32 cellular contexts compared by ENCODE assay signal in genomic region chr15:99492275-99492674, GRCh38.
"Had no signal": no experiment of that assay in that cellular context is flagged by ENCODE, and none has a peak within 500 bp of the region (broad histone marks: within the 10 kb centered on the region; RNA-seq: fewer than 3 reads in every experiment).

No MANE protein-coding gene starts in this region.

- ATAC-seq: activated CD8-positive, alpha-beta T cell treated with anti-CD3 and anti-CD28 coated beads for 36 hours; activated naive CD4-positive, alpha-beta T cell treated with anti-CD3 and anti-CD28 coated beads, Interleukin-2, amount 50 U/mL, for 72 hours; activated T-cell treated with anti-CD3 and anti-CD28 coated beads, Interleukin-2, amount 50 U/mL, for 4 hours; activated T-cell treated with anti-CD3 and anti-CD28 coated beads, Interleukin-2, amount 50 U/mL, for 72 hours; activated T-helper 17 cell treated with anti-CD3 and anti-CD28 coated beads, Interleukin-2, amount 50 U/mL, for 72 hours; body of pancreas had no signal

- DNase-seq: activated B cell treated with CpG ODN at 0.5 μM for 24 hours; activated CD4-positive, alpha-beta memory T cell treated with anti-CD3 and anti-CD28 coated beads for 36 hours; activated CD4-positive, alpha-beta T cell treated with anti-CD3 and anti-CD28 coated beads for 4 hours; activated CD4-positive, alpha-beta T cell treated with anti-CD3 and anti-CD28 coated beads, Interleukin-2, amount 10 ng/mL, durations not matched to agents 24 days and 14 days; activated CD4-positive, alpha-beta T cell treated with anti-CD3 and anti-CD28 coated beads, Interleukin-2, amount 50 U/mL, for 1 hour; activated CD4-positive, alpha-beta T cell treated with anti-CD3 and anti-CD28 coated beads, Interleukin-2, amount 50 U/mL, for 4 hours; activated CD4-positive, CD25-positive, alpha-beta regulatory T cell treated with anti-CD3 and anti-CD28 coated beads, Interleukin-2, amount 50 U/mL, for 72 hours; activated CD8-positive, alpha-beta memory T cell treated with anti-CD3 and anti-CD28 coated beads, Interleukin-2, amount 50 U/mL, for 4 hours; activated CD8-positive, alpha-beta T cell treated with anti-CD3 and anti-CD28 coated beads for 36 hours; activated effector memory CD4-positive, alpha-beta T cell treated with anti-CD3 and anti-CD28 coated beads, Interleukin-2, amount 50 U/mL, for 16 hours; activated gamma-delta T cell treated with Interleukin-2 at 50 U/mL for 16 hours; activated naive CD4-positive, alpha-beta T cell; activated naive CD4-positive, alpha-beta T cell treated with anti-CD3 and anti-CD28 coated beads for 36 hours; activated naive CD4-positive, alpha-beta T cell treated with anti-CD3 and anti-CD28 coated beads, Interleukin-2, amount 50 U/mL, for 16 hours; activated naive CD8-positive, alpha-beta T cell treated with anti-CD3 and anti-CD28 coated beads for 36 hours; activated T-cell treated with anti-CD3 and anti-CD28 coated beads for 4 hours; activated T-cell treated with anti-CD3 and anti-CD28 coated beads, Interleukin-2, amount 50 U/mL, for 1 hour; activated T-cell treated with anti-CD3 and anti-CD28 coated beads, Interleukin-2, amount 50 U/mL, for 4 hours; activated T-cell treated with anti-CD3 and anti-CD28 coated beads, Interleukin-2, amount 50 U/mL, for 72 hours; amniotic stem cell; aorta; body of pancreas; brain microvascular endothelial cell; central memory CD4-positive, alpha-beta T cell; T-helper 1 cell; T-helper 2 cell; T-helper 9 cell had no signal

- H3K27ac Mint-ChIP-seq: activated B cell treated with CpG ODN at 0.5 μM for 24 hours; activated CD4-positive, alpha-beta memory T cell treated with anti-CD3 and anti-CD28 coated beads for 36 hours; activated CD4-positive, alpha-beta T cell treated with anti-CD3 and anti-CD28 coated beads, Interleukin-2, amount 10 ng/mL, durations not matched to agents 24 days and 14 days; activated CD8-positive, alpha-beta T cell treated with anti-CD3 and anti-CD28 coated beads for 36 hours; activated naive CD4-positive, alpha-beta T cell treated with anti-CD3 and anti-CD28 coated beads for 36 hours; activated naive CD8-positive, alpha-beta T cell treated with anti-CD3 and anti-CD28 coated beads for 36 hours; activated T-cell treated with anti-CD3 and anti-CD28 coated beads, Interleukin-2, amount 50 U/mL, for 72 hours; activated T-helper 1 cell treated with anti-CD3 and anti-CD28 coated beads, Interleukin-12 subunit alpha, Interleukin-12 subunit beta, Interleukin-2, Interleukin-4 antibody, amounts not matched to agents 30 ng/mL and 10 ng/mL and 1 ng/mL, durations not matched to agents 14 hours and 24 hours and 36 hours; activated T-helper 17 cell treated with anti-CD3 and anti-CD28 coated beads, Interleukin-2, amount 50 U/mL, for 72 hours; T-helper 1 cell treated with Interleukin-12 subunit alpha and Interleukin-12 subunit beta and Interleukin-4 antibody, amounts not matched to agents 30 μg/mL and 1 μg/mL, for 36 hours; T-helper 2 cell treated with Interferon-gamma antibody and Interleukin-4, amounts not matched to agents 5 μg/mL and 100 μg/mL, for 36 hours had no signal

- H3K9me3 Mint-ChIP-seq: activated B cell treated with CpG ODN at 0.5 μM for 24 hours; activated CD4-positive, alpha-beta memory T cell treated with anti-CD3 and anti-CD28 coated beads for 36 hours; activated CD4-positive, alpha-beta T cell treated with anti-CD3 and anti-CD28 coated beads, Interleukin-2, amount 10 ng/mL, durations not matched to agents 24 days and 14 days; activated CD8-positive, alpha-beta T cell treated with anti-CD3 and anti-CD28 coated beads for 36 hours; activated naive CD4-positive, alpha-beta T cell treated with anti-CD3 and anti-CD28 coated beads for 36 hours; activated naive CD4-positive, alpha-beta T cell treated with anti-CD3 and anti-CD28 coated beads, Interleukin-2, amount 50 U/mL, for 72 hours; activated naive CD8-positive, alpha-beta T cell treated with anti-CD3 and anti-CD28 coated beads for 36 hours; activated T-cell treated with anti-CD3 and anti-CD28 coated beads, Interleukin-2, amount 50 U/mL, for 4 hours; activated T-cell treated with anti-CD3 and anti-CD28 coated beads, Interleukin-2, amount 50 U/mL, for 72 hours; activated T-helper 1 cell treated with anti-CD3 and anti-CD28 coated beads, Interleukin-12 subunit alpha, Interleukin-12 subunit beta, Interleukin-2, Interleukin-4 antibody, amounts not matched to agents 30 ng/mL and 10 ng/mL and 1 ng/mL, durations not matched to agents 14 hours and 24 hours and 36 hours; activated T-helper 17 cell treated with anti-CD3 and anti-CD28 coated beads, Interleukin-2, amount 50 U/mL, for 72 hours; T-helper 1 cell treated with Interleukin-12 subunit alpha and Interleukin-12 subunit beta and Interleukin-4 antibody, amounts not matched to agents 30 μg/mL and 1 μg/mL, for 36 hours; T-helper 2 cell treated with Interferon-gamma antibody and Interleukin-4, amounts not matched to agents 5 μg/mL and 100 μg/mL, for 36 hours had no signal

- H3K27me3 Mint-ChIP-seq: activated B cell treated with CpG ODN at 0.5 μM for 24 hours; activated CD8-positive, alpha-beta T cell treated with anti-CD3 and anti-CD28 coated beads for 36 hours; activated naive CD8-positive, alpha-beta T cell treated with anti-CD3 and anti-CD28 coated beads for 36 hours had no signal

- H3K4me3 Mint-ChIP-seq: activated B cell treated with CpG ODN at 0.5 μM for 24 hours; activated CD4-positive, alpha-beta memory T cell treated with anti-CD3 and anti-CD28 coated beads for 36 hours; activated CD4-positive, alpha-beta T cell treated with anti-CD3 and anti-CD28 coated beads, Interleukin-2, amount 10 ng/mL, durations not matched to agents 24 days and 14 days; activated CD8-positive, alpha-beta T cell treated with anti-CD3 and anti-CD28 coated beads for 36 hours; activated naive CD4-positive, alpha-beta T cell treated with anti-CD3 and anti-CD28 coated beads for 36 hours; activated naive CD8-positive, alpha-beta T cell treated with anti-CD3 and anti-CD28 coated beads for 36 hours; activated T-cell treated with anti-CD3 and anti-CD28 coated beads, Interleukin-2, amount 50 U/mL, for 4 hours; activated T-cell treated with anti-CD3 and anti-CD28 coated beads, Interleukin-2, amount 50 U/mL, for 72 hours; activated T-helper 1 cell treated with anti-CD3 and anti-CD28 coated beads, Interleukin-12 subunit alpha, Interleukin-12 subunit beta, Interleukin-2, Interleukin-4 antibody, amounts not matched to agents 30 ng/mL and 10 ng/mL and 1 ng/mL, durations not matched to agents 14 hours and 24 hours and 36 hours; activated T-helper 17 cell treated with anti-CD3 and anti-CD28 coated beads, Interleukin-2, amount 50 U/mL, for 72 hours; T-helper 1 cell treated with Interleukin-12 subunit alpha and Interleukin-12 subunit beta and Interleukin-4 antibody, amounts not matched to agents 30 μg/mL and 1 μg/mL, for 36 hours; T-helper 2 cell treated with Interferon-gamma antibody and Interleukin-4, amounts not matched to agents 5 μg/mL and 100 μg/mL, for 36 hours had no signal

- H3K36me3 Mint-ChIP-seq: activated CD4-positive, alpha-beta memory T cell treated with anti-CD3 and anti-CD28 coated beads for 36 hours; activated naive CD4-positive, alpha-beta T cell treated with anti-CD3 and anti-CD28 coated beads, Interleukin-2, amount 50 U/mL, for 72 hours had no signal

- H3K4me1 Mint-ChIP-seq: activated T-helper 17 cell treated with anti-CD3 and anti-CD28 coated beads, Interleukin-2, amount 50 U/mL, for 72 hours had no signal
